28 cellular contexts compared by ENCODE assay signal in the genomic region with DNA sequence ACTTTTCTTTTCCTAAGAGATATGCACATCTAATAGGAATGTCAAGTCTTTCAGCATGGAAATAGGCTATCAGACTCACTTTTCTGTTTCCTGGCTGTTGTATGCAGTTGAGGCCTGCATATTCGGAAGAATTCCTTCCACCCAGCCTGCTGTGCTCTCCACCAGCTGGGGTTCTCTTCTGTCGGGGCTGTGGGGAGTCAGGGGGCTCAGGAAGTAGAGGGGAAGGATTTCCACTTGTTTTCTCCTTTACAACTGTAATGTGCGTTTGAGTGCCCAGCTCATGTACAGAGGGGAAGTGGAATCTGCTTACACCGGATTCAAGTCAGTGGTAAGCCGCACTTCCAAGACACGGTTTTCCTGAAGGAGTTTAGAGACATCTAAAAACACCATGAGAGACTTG.
A peak's percentile ranks its signal among the peaks of the same experiment; 100 is the strongest.
DNase-seq lines count a peak whose midpoint lies in the region; ATAC-seq and TF ChIP-seq lines count a peak whose summit lies in the region.
"Had no signal": no experiment of that assay in that cellular context is flagged by ENCODE, and none has a peak within 500 bp of the region (broad histone marks: within the 10 kb centered on the region; RNA-seq: fewer than 3 reads in every experiment).

No MANE protein-coding gene starts in this region.

- peaks cover 70 to 100% (median 100%) of the 10 kb centered on the region in 10 experiments for H3K4me1 ChIP-seq in BLaER1 treated with 17β-estradiol and CSF1 and Interleukin-3, amounts not matched to agents 10 nM and 100 nM
- H3K4me1 ChIP-seq in Loucy (ENCODE audit: insufficient read depth, low read length, poor library complexity, severe bottlenecking), result peaks cover 30% of the 10 kb centered on the region
- H3K4me1 ChIP-seq in endodermal cell (ENCODE audit: control insufficient read depth, insufficient read depth, low read length), result no peaks in the 10 kb centered on the region
- H3K4me1 ChIP-seq: lower lobe of right lung had no signal

- H3K4me3 ChIP-seq in BLaER1 treated with 17β-estradiol and CSF1 and Interleukin-3, amounts not matched to agents 10 nM and 100 nM, result peak overlapping the region in 7 of 10 experiments; percentile 50 to 94 (median 56); a peak in 13 of 20 replicates
- H3K4me3 ChIP-seq in Loucy (ENCODE audit: low read length, poor library complexity, severe bottlenecking) (no peak overlapping the region), endodermal cell (ENCODE audit: low read length) (no peak overlapping the region)
- H3K4me3 ChIP-seq: esophagus squamous epithelium, gastroesophageal sphincter, GM12878, lower lobe of right lung, psoas muscle had no signal

- no peak for ATAC-seq in GM18498 (IDR thresholded peaks at IDR 0.05; ENCODE audit: unreplicated experiment)
- ATAC-seq: effector memory CD8-positive, alpha-beta T cell; gastroesophageal sphincter; GM12878; HCT116; lower lobe of right lung; psoas muscle had no signal

- peaks cover 0 to 68% (median 0%) of the 10 kb centered on the region in 11 experiments; a peak in 5 of 22 replicates for H3K27me3 ChIP-seq in BLaER1 treated with 17β-estradiol and CSF1 and Interleukin-3, amounts not matched to agents 10 nM and 100 nM
- H3K27me3 ChIP-seq in Loucy (ENCODE audit: insufficient read depth, low read length, poor library complexity, severe bottlenecking), result no peaks in the 10 kb centered on the region
- H3K27me3 ChIP-seq in endodermal cell (ENCODE audit: control insufficient read depth, insufficient read depth, low read length, poor library complexity, severe bottlenecking), result peaks cover 58% of the 10 kb centered on the region
- H3K27me3 ChIP-seq: BE2C, esophagus squamous epithelium, gastroesophageal sphincter had no signal

- H3K27me3 Mint-ChIP-seq in endodermal cell (ENCODE audit: insufficient read depth) (peaks cover 93% of the 10 kb centered on the region), nephron (ENCODE audit: low read depth) (no peaks in the 10 kb centered on the region)
- H3K27me3 Mint-ChIP-seq: IgD-negative memory B cell had no signal

- H3K9ac ChIP-seq in BLaER1 treated with 17β-estradiol and CSF1 and Interleukin-3, amounts not matched to agents 10 nM and 100 nM, result peak overlapping the region in 8 of 11 experiments; percentile 34 to 86 (median 62); a peak in 15 of 22 replicates
- peak overlapping the region; percentile 49 for H3K9ac ChIP-seq in Loucy (ENCODE audit: low read depth, low read length, poor library complexity, severe bottlenecking)
- H3K9ac ChIP-seq in endodermal cell (ENCODE audit: extremely low read depth, low read length, poor library complexity, severe bottlenecking), result no peak overlapping the region

- DNase-seq in endodermal cell (peak; percentile 64), iPS-NIHi7 (ENCODE audit: extremely low spot score) (no peak)
- DNase-seq in activated CD4-positive, CD25-positive, alpha-beta regulatory T cell treated with anti-CD3 and anti-CD28 coated beads, Interleukin-2, amount 50 U/mL, for 72 hours, result no peak
- no peak for DNase-seq in activated CD4-positive, alpha-beta T cell treated with anti-CD3 and anti-CD28 coated beads, Interleukin-2, amount 50 U/mL, for 4 hours
- DNase-seq: activated CD4-positive, alpha-beta memory T cell treated with anti-CD3 and anti-CD28 coated beads, Interleukin-2, amount 10 ng/mL, durations not matched to agents 7 days and 5 days; activated effector memory CD4-positive, alpha-beta T cell treated with anti-CD3 and anti-CD28 coated beads, Interleukin-2, amount 50 U/mL, for 16 hours; BE2C; COR-L47; effector memory CD8-positive, alpha-beta T cell; esophagus squamous epithelium; hypothalamus; kidney; lower lobe of right lung; NCI-H1417; NCI-H2081 treated with DMSO at 0.1 percent for 48 hours; NCI-H82; psoas muscle; Right ventricle myocardium superior; SW 1271; T1000 had no signal

- peaks cover 0 to 47% (median 0%) of the 10 kb centered on the region in 11 experiments; a peak in 6 of 22 replicates for H4K20me1 ChIP-seq in BLaER1 treated with 17β-estradiol and CSF1 and Interleukin-3, amounts not matched to agents 10 nM and 100 nM
- H4K20me1 ChIP-seq in Loucy (ENCODE audit: insufficient read depth, low read length, poor library complexity, severe bottlenecking), result no peaks in the 10 kb centered on the region

- H2AFZ ChIP-seq in Loucy (ENCODE audit: low read length), result no peak overlapping the region

- no peaks in the 10 kb centered on the region for H3K9me2 ChIP-seq in Loucy (replicated peaks; ENCODE audit: low read depth, low read length)

- H3K36me3 Mint-ChIP-seq in endodermal cell (ENCODE audit: low read depth) (peaks cover 8% of the 10 kb centered on the region), nephron (ENCODE audit: low read depth) (peaks cover 3% of the 10 kb centered on the region)

- peaks cover 0 to 75% (median 30%) of the 10 kb centered on the region in 11 experiments; a peak in 14 of 22 replicates for H3K36me3 ChIP-seq in BLaER1 treated with 17β-estradiol and CSF1 and Interleukin-3, amounts not matched to agents 10 nM and 100 nM
- H3K36me3 ChIP-seq in Loucy (ENCODE audit: insufficient read depth, low read length), result no peaks in the 10 kb centered on the region
- H3K36me3 ChIP-seq in endodermal cell (ENCODE audit: control insufficient read depth, insufficient read depth, low read length), result no peaks in the 10 kb centered on the region
- H3K36me3 ChIP-seq: gastroesophageal sphincter, lower lobe of right lung had no signal

- peak overlapping the region; percentile 72 for H3K27ac Mint-ChIP-seq in endodermal cell
- H3K27ac Mint-ChIP-seq in nephron, result peak overlapping the region in 2 of 3 experiments; percentile 86 to 94
- H3K27ac Mint-ChIP-seq: activated CD4-positive, alpha-beta memory T cell treated with anti-CD3 and anti-CD28 coated beads, Interleukin-2, amount 10 ng/mL, durations not matched to agents 7 days and 5 days; effector memory CD8-positive, alpha-beta T cell; IgD-negative memory B cell had no signal

- H3K27ac ChIP-seq in BLaER1 treated with 17β-estradiol and CSF1 and Interleukin-3, amounts not matched to agents 10 nM and 100 nM, result peak overlapping the region in 8 of 11 experiments; percentile 54 to 89 (median 74); a peak in 16 of 22 replicates
- H3K27ac ChIP-seq in endodermal cell (ENCODE audit: low read depth, low read length), result peak overlapping the region; percentile 20
- H3K27ac ChIP-seq: esophagus squamous epithelium, lower lobe of right lung, psoas muscle had no signal

- H3K79me2 ChIP-seq in Loucy (ENCODE audit: insufficient read depth, low read length), result no peaks in the 10 kb centered on the region

- H3K4me2 ChIP-seq in BLaER1 treated with 17β-estradiol and CSF1 and Interleukin-3, amounts not matched to agents 10 nM and 100 nM, result peak overlapping the region; percentile 43 to 99 (median 92)
- peak overlapping the region; percentile 48 for H3K4me2 ChIP-seq in Loucy (ENCODE audit: low read depth, low read length, poor library complexity, severe bottlenecking)

- no peaks in the 10 kb centered on the region for H3K9me3 Mint-ChIP-seq in endodermal cell
- H3K9me3 Mint-ChIP-seq in nephron, result no peaks in the 10 kb centered on the region
- H3K9me3 Mint-ChIP-seq: activated CD4-positive, alpha-beta memory T cell treated with anti-CD3 and anti-CD28 coated beads, Interleukin-2, amount 10 ng/mL, durations not matched to agents 7 days and 5 days; effector memory CD8-positive, alpha-beta T cell; IgD-negative memory B cell had no signal

- H3K9me3 ChIP-seq in BLaER1 treated with 17β-estradiol and CSF1 and Interleukin-3, amounts not matched to agents 10 nM and 100 nM (replicated peaks in 1 of 11), result no peaks in the 10 kb centered on the region
- H3K9me3 ChIP-seq in Loucy (ENCODE audit: insufficient read depth, low read depth, low read length) (no peaks in the 10 kb centered on the region), endodermal cell (ENCODE audit: control insufficient read depth, low read length) (no peaks in the 10 kb centered on the region)
- H3K9me3 ChIP-seq: BE2C, esophagus squamous epithelium, gastroesophageal sphincter, lower lobe of right lung, psoas muscle had no signal

- H3K4me3 Mint-ChIP-seq in endodermal cell (no peak overlapping the region), nephron (no peak overlapping the region)
- H3K4me3 Mint-ChIP-seq: activated CD4-positive, alpha-beta memory T cell treated with anti-CD3 and anti-CD28 coated beads, Interleukin-2, amount 10 ng/mL, durations not matched to agents 7 days and 5 days; effector memory CD8-positive, alpha-beta T cell; IgD-negative memory B cell had no signal

- H3F3A ChIP-seq in Loucy (ENCODE audit: low read depth), result no peaks in the 10 kb centered on the region

- H3K4me1 Mint-ChIP-seq in endodermal cell (peaks cover 41% of the 10 kb centered on the region), nephron (peaks cover 56% of the 10 kb centered on the region)
- H3K4me1 Mint-ChIP-seq: activated CD4-positive, alpha-beta memory T cell treated with anti-CD3 and anti-CD28 coated beads, Interleukin-2, amount 10 ng/mL, durations not matched to agents 7 days and 5 days had no signal

- no peak for TF ChIP-seq CTCF in Loucy (conservative IDR thresholded peaks at IDR 0.05; ENCODE audit: low read length)
- no peak for TF ChIP-seq CTCF in endodermal cell (conservative IDR thresholded peaks at IDR 0.05)
- TF ChIP-seq CTCF in nephron (IDR thresholded peaks at IDR 0.05; ENCODE audit: unreplicated experiment in 3 of 3), result no peak

- 79 to 87% methylated on average over 5 to 6 of the region's 6 CpGs for WGBS in endodermal cell (ENCODE audit: insufficient coverage in 1 of 2, insufficient read length in 1 of 2), 2 experiments

Comparison
In these comparisons a context has a peak if more than half of its experiments do, and no peak if none do; other contexts are left out.
1. H3K4me3 ChIP-seq: peak in BLaER1 treated with 17β-estradiol and CSF1 and Interleukin-3, amounts not matched to agents 10 nM and 100 nM (7 of 10); none in Loucy (single experiment) and endodermal cell (single experiment).